In genomic region chr7:82605247-82605864, GRCh38 we compare ENCODE assay signal across 8 cellular contexts.
DNase-seq lines count a peak whose midpoint lies in the region; ATAC-seq, FAIRE-seq and TF ChIP-seq lines count a peak whose summit lies in the region.

No MANE protein-coding gene starts in this region.

- H3K4me1 ChIP-seq in right cardiac atrium (ENCODE audit: control insufficient read depth, insufficient read depth, low read length): no peaks in the 10 kb centered on the region
- H3K4me1 ChIP-seq in tibial nerve: no peaks in the 10 kb centered on the region

- no peak for TF ChIP-seq EP300 in tibial nerve (IDR thresholded peaks at IDR 0.05)

- WGBS in right cardiac atrium: 19% methylated on average over 4 of the region's 4 CpGs
- WGBS in tibial nerve, 2 donors: 18 to 26% methylated on average over 4 of the region's 4 CpGs

- no peaks in the 10 kb centered on the region for H3K36me3 ChIP-seq in tibial nerve

- no peak overlapping the region for H3K27ac ChIP-seq in right cardiac atrium (ENCODE audit: low read length)
- H3K27ac ChIP-seq in tibial nerve: no peak overlapping the region

- peak; percentile 41 to 58 (median 47) for TF ChIP-seq CTCF in tibial nerve (IDR thresholded peaks at IDR 0.05)

- peak; percentile 97 for FAIRE-seq in TTC549 (lab: Jason Lieb, UNC)

- no peak for TF ChIP-seq POLR2A in tibial nerve (IDR thresholded peaks at IDR 0.05)

- H3K9me3 ChIP-seq in right cardiac atrium (ENCODE audit: control insufficient read depth, low read length) (no peaks in the 10 kb centered on the region), tibial nerve (no peaks in the 10 kb centered on the region)

- no peak for ATAC-seq in right cardiac atrium

- H3K27me3 ChIP-seq in right cardiac atrium (ENCODE audit: control insufficient read depth, insufficient read depth) (no peaks in the 10 kb centered on the region), tibial nerve (no peaks in the 10 kb centered on the region)

- DNase-seq in DMS53 treated with DMSO at 0.1 percent for 48 hours (lab: John Stamatoyannopoulos, UW; ENCODE audit: unreplicated experiment) (peak; percentile 53), H4 (ENCODE audit: low spot score) (peak; percentile 63), NCI-H1694 (lab: John Stamatoyannopoulos, UW) (peak; percentile 73), right cardiac atrium (peak in 2 of 3 donors; percentile 15 to 39), tibial nerve (ENCODE audit: low spot score in 2 of 2) (peak in 1 of 2 donors; percentile 32), ecto neural progenitor cell (ENCODE audit: low spot score) (no peak)
- no peak for DNase-seq in stimulated activated CD8-positive, alpha-beta memory T cell treated with anti-CD3 and anti-CD28 coated beads, Interleukin-4, amount 100 ng/mL, for 48 hours

- H3K4me3 ChIP-seq in right cardiac atrium (ENCODE audit: low read length): no peak overlapping the region
- no peak overlapping the region for H3K4me3 ChIP-seq in tibial nerve

- intact Hi-C loops in right cardiac atrium (cut with DNase I): loop anchor here in 2 of 4 donors (10.0 kb wide), 1 partner anchor 561 kb away; no protein-coding TSS in a partner anchor

Comparison
In these comparisons a context has a peak if more than half of its experiments do, and no peak if none do; other contexts are left out.
1. DNase-seq: peak in DMS53 treated with DMSO at 0.1 percent for 48 hours (single experiment), H4 (single experiment), NCI-H1694 (single experiment) and right cardiac atrium (2 of 3); none in stimulated activated CD8-positive, alpha-beta memory T cell treated with anti-CD3 and anti-CD28 coated beads, Interleukin-4, amount 100 ng/mL, for 48 hours (single experiment) and ecto neural progenitor cell (single experiment).